Comparison of ENCODE assay signal across 22 cellular contexts in genomic region chr7:55235115-55235514, GRCh38.
"Had no signal": no experiment of that assay in that cellular context is flagged by ENCODE, and none has a peak within 500 bp of the region (broad histone marks: within the 10 kb centered on the region; RNA-seq: fewer than 3 reads in every experiment).

No MANE protein-coding gene starts in this region.

- H3K9me3 ChIP-seq: left lung, neutrophil, psoas muscle, sigmoid colon, thoracic aorta, transverse colon had no signal

- DNase-seq: effector memory CD4-positive, alpha-beta T cell; heart right ventricle; hypothalamus; left lung; mesenchymal stem cell; midbrain; naive B cell; psoas muscle; retina; sigmoid colon; stimulated activated CD4-positive, alpha-beta T cell treated with anti-CD3 and anti-CD28 coated beads, Interleukin-2, amount 100 ng/mL, for 24 hours; stimulated activated naive CD4-positive, alpha-beta T cell; stomach; substantia nigra; transverse colon had no signal

- H3K27me3 ChIP-seq: left lung, neutrophil, sigmoid colon, transverse colon had no signal

- ATAC-seq: esophagus mucosa, heart right ventricle, left lung, psoas muscle had no signal

- H3K27ac ChIP-seq: heart right ventricle, left lung, neutrophil, psoas muscle, sigmoid colon, skin epidermis, stomach, thoracic aorta, transverse colon had no signal

- H3K27ac Mint-ChIP-seq: naive B cell, nephron had no signal

- FAIRE-seq: frontal cortex had no signal

- H3K4me3 ChIP-seq: heart right ventricle, left lung, lung, psoas muscle, sigmoid colon, skin epidermis, stomach, thoracic aorta, transverse colon had no signal

- H3K36me3 ChIP-seq: heart right ventricle, left lung, neutrophil, sigmoid colon, stomach, thoracic aorta, transverse colon had no signal

- H3K4me1 ChIP-seq: heart right ventricle, left lung, psoas muscle, sigmoid colon, stomach, transverse colon had no signal

- H3K4me3 Mint-ChIP-seq: naive B cell, nephron had no signal

- H3K36me3 Mint-ChIP-seq: naive B cell had no signal

- H3K4me1 Mint-ChIP-seq: naive B cell, nephron had no signal
